Comparison of ENCODE assay signal across 9 cellular contexts in genomic region chrX:150361070-150361776, GRCh38. TPM values are rescaled to one million over a fixed set of nuclear protein-coding genes. Genes with fewer than 3 reads are reported as not detected.
DNase-seq lines count a peak whose midpoint lies in the region; ATAC-seq and TF ChIP-seq lines count a peak whose summit lies in the region.
"Had no signal": no experiment of that assay in that cellular context is flagged by ENCODE, and none has a peak within 500 bp of the region (broad histone marks: within the 10 kb centered on the region; RNA-seq: fewer than 3 reads in every experiment).

No MANE protein-coding gene starts in this region.

- POLR2A ChIA-PET in HEK293 (lab: Yijun Ruan, JAX), result interaction anchor here (4.7 kb wide), 1 partner anchor 422 kb away, joined by 21 read pairs; no protein-coding TSS in a partner anchor
- POLR2A ChIA-PET in activated CD8-positive, alpha-beta T cell treated with anti-CD3 and anti-CD28 coated beads for 36 hours (lab: Charles Lee), result no interaction called here

- peak; percentile 48 for DNase-seq in activated CD8-positive, alpha-beta T cell treated with anti-CD3 and anti-CD28 coated beads for 36 hours
- DNase-seq in fibroblast of pulmonary artery (ENCODE audit: low read depth), result peak; percentile 24
- DNase-seq in retina, result peak; percentile 39
- DNase-seq in NCI-H2196 treated with DMSO at 0.1 percent for 48 hours (lab: John Stamatoyannopoulos, UW; ENCODE audit: unreplicated experiment), result no peak
- DNase-seq in NCI-H187 treated with DMSO at 0.1 percent for 48 hours (lab: John Stamatoyannopoulos, UW), result no peak

- peaks cover 13% of the 10 kb centered on the region for H3K4me1 Mint-ChIP-seq in activated CD8-positive, alpha-beta T cell treated with anti-CD3 and anti-CD28 coated beads for 36 hours (ENCODE audit: low read depth)

- H3K9me3 ChIP-seq in HEK293 (ENCODE audit: control insufficient read depth, insufficient read depth, low read depth, low read length), result no peaks in the 10 kb centered on the region

- no peaks in the 10 kb centered on the region for H3K36me3 Mint-ChIP-seq in activated CD8-positive, alpha-beta T cell treated with anti-CD3 and anti-CD28 coated beads for 36 hours (ENCODE audit: low read depth)

- no peak for TF ChIP-seq CTCF in HEK293 (tag by site-specific recombination; IDR thresholded peaks at IDR 0.05)
- TF ChIP-seq CTCF in activated CD8-positive, alpha-beta T cell treated with anti-CD3 and anti-CD28 coated beads for 36 hours (IDR thresholded peaks at IDR 0.05), result no peak
- no peak for TF ChIP-seq CTCF in fibroblast of pulmonary artery (IDR thresholded peaks at IDR 0.05; ENCODE audit: low read length, missing control alignments)

- H3K4me3 Mint-ChIP-seq in activated CD8-positive, alpha-beta T cell treated with anti-CD3 and anti-CD28 coated beads for 36 hours, result peak overlapping the region; percentile 74

- no peaks in the 10 kb centered on the region for H3K4me1 ChIP-seq in HEK293 (ENCODE audit: control insufficient read depth, insufficient read depth, low read length)

- intact Hi-C loops in activated CD8-positive, alpha-beta T cell treated with anti-CD3 and anti-CD28 coated beads for 36 hours (cut with micrococcal nuclease), result loop anchor here (5.0 to 10.0 kb wide), 3 partner anchors 124 to 321 kb away; no protein-coding TSS in a partner anchor

- no peak overlapping the region for H3K27ac Mint-ChIP-seq in activated CD8-positive, alpha-beta T cell treated with anti-CD3 and anti-CD28 coated beads for 36 hours

- H3K27me3 Mint-ChIP-seq in activated CD8-positive, alpha-beta T cell treated with anti-CD3 and anti-CD28 coated beads for 36 hours, result peaks cover 23% of the 10 kb centered on the region

- no peaks in the 10 kb centered on the region for H3K9me3 Mint-ChIP-seq in activated CD8-positive, alpha-beta T cell treated with anti-CD3 and anti-CD28 coated beads for 36 hours

- H3K4me3 ChIP-seq in HEK293 (ENCODE audit: low read depth, low read length) (peak overlapping the region; percentile 59), fibroblast of pulmonary artery (replicated peaks; ENCODE audit: low read depth, low read length) (peak overlapping the region; percentile 60)

- peak; percentile 15 for ATAC-seq in activated CD8-positive, alpha-beta T cell treated with anti-CD3 and anti-CD28 coated beads for 36 hours
- no peak for ATAC-seq in GM18519 (IDR thresholded peaks at IDR 0.05; ENCODE audit: low FRiP score, unreplicated experiment)
- ATAC-seq in HG03439 (IDR thresholded peaks at IDR 0.05; ENCODE audit: unreplicated experiment), result no peak

- H3K36me3 ChIP-seq in HEK293 (ENCODE audit: control insufficient read depth in 2 of 2, insufficient read depth in 1 of 2, low read length in 2 of 2), result no peaks in the 10 kb centered on the region

- H3K27ac ChIP-seq in HEK293 (ENCODE audit: extremely low read depth, low read depth, low read length), result no peak overlapping the region
- H3K27ac ChIP-seq: KMS-11 had no signal

- CTCF ChIA-PET in HEK293 (lab: Yijun Ruan, JAX), result interaction anchor here (0.6 to 2.0 kb wide), 9 partner anchors 8 to 509 kb away, joined by 3 to 7 read pairs (median 3); no protein-coding TSS in a partner anchor
- CTCF ChIA-PET in activated CD8-positive, alpha-beta T cell treated with anti-CD3 and anti-CD28 coated beads for 36 hours (lab: Charles Lee), result interaction anchor here (0.7 kb wide), 1 partner anchor 9 kb away, joined by 3 read pairs; no protein-coding TSS in a partner anchor

TF ChIP-seq in HEK293, 187 proteins besides CTCF, POLR2A, EP300 and RAD21 (continues in another document):
- TF ChIP-seq MYNN (tag by site-specific recombination; IDR thresholded peaks at IDR 0.05; ENCODE audit: borderline replicate concordance) (no peak), ZNF792 (tag by site-specific recombination; IDR thresholded peaks at IDR 0.05) (no peak), FEZF1 (tag by site-specific recombination; IDR thresholded peaks at IDR 0.05) (no peak), MZF1 (tag by site-specific recombination; IDR thresholded peaks at IDR 0.05; ENCODE audit: borderline replicate concordance) (no peak), ZNF621 (tag by site-specific recombination; IDR thresholded peaks at IDR 0.05) (no peak), ZNF146 (tag by site-specific recombination; IDR thresholded peaks at IDR 0.05) (no peak), TCF7L2 (IDR thresholded peaks at IDR 0.05; ENCODE audit: borderline replicate concordance, low read depth, low read length) (no peak), ZNF580 (tag by site-specific recombination; IDR thresholded peaks at IDR 0.05) (no peak), ZNF624 (tag by site-specific recombination; IDR thresholded peaks at IDR 0.05) (no peak), PRDM2 (tag by site-specific recombination; IDR thresholded peaks at IDR 0.05; ENCODE audit: borderline replicate concordance) (no peak), ZNF473 (tag by site-specific recombination; IDR thresholded peaks at IDR 0.05) (no peak), ZFHX2 (tag by site-specific recombination; conservative IDR thresholded peaks at IDR 0.05) (0 out of 2 replicates have a peak, but pooled peaks have one; percentile 12), ZBTB10 (tag by site-specific recombination; IDR thresholded peaks at IDR 0.05) (no peak), ZNF701 (tag by site-specific recombination; IDR thresholded peaks at IDR 0.05) (no peak), EGR2 (tag by site-specific recombination; IDR thresholded peaks at IDR 0.05; ENCODE audit: low read depth) (peak; percentile 31; the same call in 1 of the 2 replicates)

RNA-seq across cellular contexts. Expression of gene MAMLD1, which starts 1.9 kb away (rescaled TPM):
- total RNA-seq in activated CD8-positive, alpha-beta T cell treated with anti-CD3 and anti-CD28 coated beads for 36 hours, result 1 to 10 TPM; 1.8 to 2.0 TPM

Comparison
In these comparisons a context has a peak if more than half of its experiments do, and no peak if none do; other contexts are left out.
1. DNase-seq: peak in activated CD8-positive, alpha-beta T cell treated with anti-CD3 and anti-CD28 coated beads for 36 hours (single experiment), fibroblast of pulmonary artery (single experiment) and retina (single experiment); none in NCI-H2196 treated with DMSO at 0.1 percent for 48 hours (single experiment) and NCI-H187 treated with DMSO at 0.1 percent for 48 hours (single experiment).